In genomic region chr1:47179023-47179987, GRCh38 we compare ENCODE assay signal across 8 cellular contexts. TPM values are rescaled to one million over a fixed set of nuclear protein-coding genes. Genes with fewer than 3 reads are reported as not detected.
A peak's percentile ranks its signal among the peaks of the same experiment; 100 is the strongest.
DNase-seq lines count a peak whose midpoint lies in the region; ATAC-seq and TF ChIP-seq lines count a peak whose summit lies in the region.

No MANE protein-coding gene starts in this region.

- H3K27ac ChIP-seq in foreskin keratinocyte (no peak overlapping the region), subcutaneous abdominal adipose tissue (ENCODE audit: low read depth, low read length) (no peak overlapping the region)

- H3K4me3 ChIP-seq in neuron (ENCODE audit: low read length) (peak overlapping the region; percentile 34), subcutaneous abdominal adipose tissue (ENCODE audit: low read depth in 1 of 5, low read length in 5 of 5) (peak overlapping the region; percentile 48 to 72 (median 67))

- DNase-seq in GF-D8 (lab: John Stamatoyannopoulos, UW) (peak; percentile 63), HCEC 1CT (peak; percentile 94), M059J (ENCODE audit: low read depth) (peak; percentile 92), SHP77 (lab: John Stamatoyannopoulos, UW) (peak; percentile 83), activated gamma-delta T cell (lab: John Stamatoyannopoulos, UW) (peak; percentile 19), foreskin keratinocyte (peak; percentile 77 to 88)

- peaks cover 2% of the 10 kb centered on the region for H3K27me3 ChIP-seq in foreskin keratinocyte
- H3K27me3 ChIP-seq in neuron (ENCODE audit: insufficient read depth, low read length), result peaks cover 16% of the 10 kb centered on the region
- H3K27me3 ChIP-seq in subcutaneous abdominal adipose tissue (ENCODE audit: control insufficient read depth in 5 of 5, insufficient read depth in 4 of 5, low read length in 5 of 5), result peaks cover 6 to 31% (median 24%) of the 10 kb centered on the region in 5 donors

- TF ChIP-seq CTCF in foreskin keratinocyte (conservative IDR thresholded peaks at IDR 0.05), result peak; percentile 99

- H3K9me3 ChIP-seq in neuron (ENCODE audit: low read length) (no peaks in the 10 kb centered on the region), subcutaneous abdominal adipose tissue (ENCODE audit: control insufficient read depth in 5 of 5, low read length in 5 of 5) (no peaks in the 10 kb centered on the region)

- H3K36me3 ChIP-seq in neuron (ENCODE audit: insufficient read depth, low read length), result no peaks in the 10 kb centered on the region
- H3K36me3 ChIP-seq in subcutaneous abdominal adipose tissue (ENCODE audit: control insufficient read depth in 5 of 5, insufficient read depth in 5 of 5, low read length in 5 of 5), result no peaks in the 10 kb centered on the region

- no peaks in the 10 kb centered on the region for H3K4me1 ChIP-seq in foreskin keratinocyte
- H3K4me1 ChIP-seq in neuron (ENCODE audit: insufficient read depth, low read length), result peaks cover 5% of the 10 kb centered on the region
- peaks cover 5 to 19% (median 14%) of the 10 kb centered on the region in 5 donors for H3K4me1 ChIP-seq in subcutaneous abdominal adipose tissue (ENCODE audit: control insufficient read depth in 5 of 5, insufficient read depth in 5 of 5, low read length in 5 of 5)

- ATAC-seq in foreskin keratinocyte, result peak; percentile 83

- H2AFZ ChIP-seq in neuron (ENCODE audit: low read depth, low read length), result peak overlapping the region; percentile 90

- peak overlapping the region in 3 of 5 donors; percentile 11 to 48 (median 36) for H3K9ac ChIP-seq in subcutaneous abdominal adipose tissue (ENCODE audit: low read length in 5 of 5)

RNA-seq across cellular contexts. Expression of gene PDZK1IP1, which starts 10.5 kb away (rescaled TPM):
- total RNA-seq in M059J (2014; rRNA removed; shearing (Covaris generic)), result 0.49 and 0.81 TPM in 2 replicates
- 0.46 and 0.65 TPM in 2 replicates for total RNA-seq in foreskin keratinocyte
- polyA plus RNA-seq in foreskin keratinocyte, result 0.66 and 0.85 TPM in 2 replicates

RNA-seq across cellular contexts. Expression of gene CYP4A22, which starts 42.1 kb away (rescaled TPM):
- not detected in 2 replicates for total RNA-seq in M059J (2014; rRNA removed; shearing (Covaris generic))
- total RNA-seq in foreskin keratinocyte, result not detected in 2 replicates
- not detected in 2 replicates for polyA plus RNA-seq in foreskin keratinocyte

RNA-seq across cellular contexts. Expression of gene TAL1, which starts 52.7 kb away (rescaled TPM):
- not detected in 2 replicates for total RNA-seq in M059J (2014; rRNA removed; shearing (Covaris generic))
- total RNA-seq in foreskin keratinocyte, result not detected in 2 replicates
- polyA plus RNA-seq in foreskin keratinocyte, result not detected in 2 replicates

Comparison
In these comparisons a context has a peak if more than half of its experiments do, and no peak if none do; other contexts are left out.
1. DNase-seq: peak in every context shown above with its lines; median percentile 94 in HCEC 1CT; 92 in M059J; 83 in SHP77; 82 in foreskin keratinocyte; 63 in GF-D8; 19 in activated gamma-delta T cell.